ENCODE assay signal across 17 cellular contexts in genomic region chr10:28627102-28627501, GRCh38. TPM values are rescaled to one million over a fixed set of nuclear protein-coding genes. Genes with fewer than 3 reads are reported as not detected.
DNase-seq lines count a peak whose midpoint lies in the region; ATAC-seq and TF ChIP-seq lines count a peak whose summit lies in the region.
"Had no signal": no experiment of that assay in that cellular context is flagged by ENCODE, and none has a peak within 500 bp of the region (broad histone marks: within the 10 kb centered on the region; RNA-seq: fewer than 3 reads in every experiment).

No MANE protein-coding gene starts in this region.

- no peaks in the 10 kb centered on the region for H3K27me3 ChIP-seq in brain microvascular endothelial cell (replicated peaks)
- no peaks in the 10 kb centered on the region for H3K27me3 ChIP-seq in right atrium auricular region

- no peaks in the 10 kb centered on the region for H3K9me3 ChIP-seq in SK-N-MC (ENCODE audit: low read depth, low read length)
- no peaks in the 10 kb centered on the region for H3K9me3 ChIP-seq in right atrium auricular region
- H3K9me3 ChIP-seq: Caco-2 had no signal

- ATAC-seq in GM18517 (IDR thresholded peaks at IDR 0.05; ENCODE audit: unreplicated experiment) = no peak
- ATAC-seq: Panc1, Right ventricle myocardium inferior had no signal

- H3K27ac ChIP-seq in SK-N-MC = no peak overlapping the region
- no peak overlapping the region for H3K27ac ChIP-seq in brain microvascular endothelial cell
- no peak overlapping the region for H3K27ac ChIP-seq in right atrium auricular region
- H3K27ac ChIP-seq: GM23248 had no signal

- no peak for TF ChIP-seq CTCF in brain microvascular endothelial cell (IDR thresholded peaks at IDR 0.05; ENCODE audit: low read depth, low read length, missing control alignments)
- no peak for TF ChIP-seq CTCF in right atrium auricular region (IDR thresholded peaks at IDR 0.05)

- H3K9ac ChIP-seq in SK-N-MC (ENCODE audit: insufficient read length) = no peak overlapping the region
- H3K9ac ChIP-seq: GM23248 had no signal

- in situ Hi-C loops in brain microvascular endothelial cell (cut with HindIII; ENCODE audit: low pct_ligation_motif_present, low sequenced_read_pairs) = no loop called here

- H3K4me3 ChIP-seq in SK-N-MC = peak overlapping the region; percentile 48
- H3K4me3 ChIP-seq in brain microvascular endothelial cell (ENCODE audit: low read depth, low read length) = no peak overlapping the region
- no peak overlapping the region for H3K4me3 ChIP-seq in right atrium auricular region
- H3K4me3 ChIP-seq: GM23248 had no signal

- DNase-seq in EH (ENCODE audit: low read depth) = peak; percentile 56
- DNase-seq in SK-N-MC (ENCODE audit: low read depth, low spot score) = peak; percentile 22
- DNase-seq in brain microvascular endothelial cell = peak; percentile 48
- DNase-seq in iris pigment epithelial cell (ENCODE audit: low read depth) = peak; percentile 34
- DNase-seq in globus pallidus (ENCODE audit: low spot score) = no peak
- DNase-seq in NCI-H1105 treated with DMSO at 0.1 percent for 48 hours (lab: John Stamatoyannopoulos, UW) = no peak
- DNase-seq in right atrium auricular region (ENCODE audit: low spot score) = no peak
- DNase-seq: Caco-2; CD4-positive, CD25-positive, alpha-beta regulatory T cell; DMS153; GM23248; NCI-H2029 treated with DMSO at 0.1 percent for 48 hours; NCI-H510A; NCI-H82 had no signal

- H3K4me1 ChIP-seq in right atrium auricular region = peaks cover 0 to 8% of the 10 kb centered on the region in 2 donors
- H3K4me1 ChIP-seq: Caco-2 had no signal

- H3K36me3 ChIP-seq in SK-N-MC (ENCODE audit: insufficient read depth, low read length) (no peaks in the 10 kb centered on the region), brain microvascular endothelial cell (replicated peaks) (no peaks in the 10 kb centered on the region), right atrium auricular region (no peaks in the 10 kb centered on the region)

RNA-seq across cellular contexts. Expression of gene BAMBI, which starts 50.2 kb away (rescaled TPM):
- total RNA-seq in right atrium auricular region = 10 to 100 TPM; 61.1 to 92.7 TPM

Comparison
In these comparisons a context has a peak if more than half of its experiments do, and no peak if none do; other contexts are left out.
1. DNase-seq: peak in EH (single experiment), SK-N-MC (single experiment), brain microvascular endothelial cell (single experiment) and iris pigment epithelial cell (single experiment); none in globus pallidus (single experiment), NCI-H1105 treated with DMSO at 0.1 percent for 48 hours (single experiment) and right atrium auricular region (single experiment).